2 cellular contexts compared by ENCODE assay signal in genomic region chr1:159883134-159883533, GRCh38.
TF ChIP-seq lines count a peak whose summit lies in the region.

No MANE protein-coding gene starts in this region.

TF ChIP-seq in A549, 52 proteins besides CTCF, POLR2A, EP300 and RAD21:
- no peak for TF ChIP-seq EHMT2 (IDR thresholded peaks at IDR 0.05; ENCODE audit: low read depth)
- TF ChIP-seq BHLHE40 (IDR thresholded peaks at IDR 0.05; ENCODE audit: low read depth, low read length): no peak
- TF ChIP-seq MAZ (IDR thresholded peaks at IDR 0.05; ENCODE audit: borderline replicate concordance, low read depth, low read length): no peak
- no peak for TF ChIP-seq RNF2 (IDR thresholded peaks at IDR 0.05; ENCODE audit: borderline replicate concordance, low read depth)
- TF ChIP-seq, protein P1, sequence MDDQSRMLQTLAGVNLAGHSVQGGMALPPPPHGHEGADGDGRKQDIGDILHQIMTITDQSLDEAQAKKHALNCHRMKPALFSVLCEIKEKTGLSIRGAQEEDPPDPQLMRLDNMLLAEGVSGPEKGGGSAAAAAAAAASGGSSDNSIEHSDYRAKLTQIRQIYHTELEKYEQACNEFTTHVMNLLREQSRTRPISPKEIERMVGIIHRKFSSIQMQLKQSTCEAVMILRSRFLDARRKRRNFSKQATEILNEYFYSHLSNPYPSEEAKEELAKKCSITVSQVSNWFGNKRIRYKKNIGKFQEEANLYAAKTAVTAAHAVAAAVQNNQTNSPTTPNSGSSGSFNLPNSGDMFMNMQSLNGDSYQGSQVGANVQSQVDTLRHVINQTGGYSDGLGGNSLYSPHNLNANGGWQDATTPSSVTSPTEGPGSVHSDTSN (IDR thresholded peaks at IDR 0.05): no peak
- no peak for TF ChIP-seq ZFP36 (IDR thresholded peaks at IDR 0.05; ENCODE audit: borderline replicate concordance, partially characterized antibody)
- TF ChIP-seq, protein P2, sequence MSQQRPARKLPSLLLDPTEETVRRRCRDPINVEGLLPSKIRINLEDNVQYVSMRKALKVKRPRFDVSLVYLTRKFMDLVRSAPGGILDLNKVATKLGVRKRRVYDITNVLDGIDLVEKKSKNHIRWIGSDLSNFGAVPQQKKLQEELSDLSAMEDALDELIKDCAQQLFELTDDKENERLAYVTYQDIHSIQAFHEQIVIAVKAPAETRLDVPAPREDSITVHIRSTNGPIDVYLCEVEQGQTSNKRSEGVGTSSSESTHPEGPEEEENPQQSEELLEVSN (IDR thresholded peaks at IDR 0.05; ENCODE audit: borderline replicate concordance, low read depth): no peak
- no peak for TF ChIP-seq CBX2 (IDR thresholded peaks at IDR 0.05; ENCODE audit: borderline replicate concordance, low read depth)
- no peak for TF ChIP-seq JUN (IDR thresholded peaks at IDR 0.05)
- TF ChIP-seq HDAC2 (IDR thresholded peaks at IDR 0.05): no peak
- no peak for TF ChIP-seq HOXB13 (CRISPR knock-in tag; IDR thresholded peaks at IDR 0.05; ENCODE audit: low read depth)
- no peak for TF ChIP-seq TFCP2L1 (CRISPR knock-in tag; IDR thresholded peaks at IDR 0.05)
- no peak for TF ChIP-seq RCOR1 (IDR thresholded peaks at IDR 0.05; ENCODE audit: low read depth, low read length)
- no peak for TF ChIP-seq REST (IDR thresholded peaks at IDR 0.05)
- no peak for TF ChIP-seq CEBPB (IDR thresholded peaks at IDR 0.05)
- TF ChIP-seq JUNB (IDR thresholded peaks at IDR 0.05): no peak
- no peak for TF ChIP-seq NPAS2 (CRISPR knock-in tag; IDR thresholded peaks at IDR 0.05; ENCODE audit: borderline replicate concordance)
- TF ChIP-seq EHF (CRISPR knock-in tag; IDR thresholded peaks at IDR 0.05): no peak
- TF ChIP-seq GATA3 (IDR thresholded peaks at IDR 0.05; ENCODE audit: borderline replicate concordance): no peak
- no peak for TF ChIP-seq MAFK (IDR thresholded peaks at IDR 0.05; ENCODE audit: partially characterized antibody)
TF ChIP-seq in A549: peak in this region for 0.

TF ChIP-seq in IMR-90, 13 proteins besides CTCF, POLR2A, EP300 and RAD21:
- no peak for TF ChIP-seq RCOR1 (IDR thresholded peaks at IDR 0.05; ENCODE audit: insufficient replicate concordance, low read length)
- TF ChIP-seq FOS (IDR thresholded peaks at IDR 0.05; ENCODE audit: low read depth, low read length): no peak
- no peak for TF ChIP-seq MAZ (IDR thresholded peaks at IDR 0.05; ENCODE audit: borderline replicate concordance, low read depth, low read length)
- TF ChIP-seq MAFK (IDR thresholded peaks at IDR 0.05; ENCODE audit: low read depth, low read length): no peak
- TF ChIP-seq, protein P3, sequence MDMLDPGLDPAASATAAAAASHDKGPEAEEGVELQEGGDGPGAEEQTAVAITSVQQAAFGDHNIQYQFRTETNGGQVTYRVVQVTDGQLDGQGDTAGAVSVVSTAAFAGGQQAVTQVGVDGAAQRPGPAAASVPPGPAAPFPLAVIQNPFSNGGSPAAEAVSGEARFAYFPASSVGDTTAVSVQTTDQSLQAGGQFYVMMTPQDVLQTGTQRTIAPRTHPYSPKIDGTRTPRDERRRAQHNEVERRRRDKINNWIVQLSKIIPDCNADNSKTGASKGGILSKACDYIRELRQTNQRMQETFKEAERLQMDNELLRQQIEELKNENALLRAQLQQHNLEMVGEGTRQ (IDR thresholded peaks at IDR 0.05; ENCODE audit: low read depth, low read length): no peak
TF ChIP-seq in IMR-90: peak in this region for 0.
